ENCODE assay signal across 8 cellular contexts in the genomic region with DNA sequence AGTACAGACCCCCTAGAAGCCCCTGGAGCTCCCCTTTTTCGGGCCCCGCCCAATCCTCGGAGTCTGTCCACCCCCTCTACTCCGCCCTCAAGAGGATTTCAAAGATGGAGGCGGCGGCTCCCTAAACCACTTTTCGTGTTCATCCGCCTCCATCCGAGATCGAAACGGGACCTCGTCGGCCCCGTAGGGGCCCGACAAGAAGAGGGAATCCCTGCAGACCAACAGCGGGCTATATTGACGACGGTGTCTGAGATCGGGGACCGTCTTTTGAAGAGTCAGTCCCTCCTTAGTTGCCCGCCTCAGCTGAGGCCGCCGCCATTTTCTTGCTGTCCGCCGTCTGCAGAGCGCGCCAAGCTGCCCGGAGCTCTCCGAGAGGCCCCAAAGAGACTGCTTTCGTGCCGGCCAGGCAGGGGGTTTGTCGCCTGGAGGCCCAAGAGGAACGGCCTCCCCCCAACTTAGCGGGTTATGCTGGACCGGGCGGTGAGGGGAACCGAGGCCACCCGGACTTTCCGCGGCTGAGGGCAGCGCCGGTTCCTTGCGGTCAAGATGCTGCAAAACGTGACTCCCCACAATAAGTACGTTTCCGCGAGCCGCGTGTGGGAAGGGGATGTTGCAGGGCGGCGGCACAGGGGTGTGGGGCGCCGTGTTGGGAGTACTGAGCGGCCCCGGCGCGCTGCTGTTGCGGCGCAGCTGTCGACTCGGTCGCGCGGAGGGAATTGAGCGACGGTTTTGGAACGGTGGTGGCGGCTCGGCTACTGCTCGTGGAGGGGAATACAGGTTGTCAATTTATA. TPM values are rescaled to one million over a fixed set of nuclear protein-coding genes. Genes with fewer than 3 reads are reported as not detected.
A peak's percentile ranks its signal among the peaks of the same experiment; 100 is the strongest.
DNase-seq lines count a peak whose midpoint lies in the region; ATAC-seq and TF ChIP-seq lines count a peak whose summit lies in the region.

No MANE protein-coding gene starts in this region.

- peak overlapping the region; percentile 97 to 100 (median 99) for H3K27ac ChIP-seq in esophagus muscularis mucosa (replicated peaks in 1 of 4)

- peak; percentile 63 for DNase-seq in GM13976 (ENCODE audit: low spot score)
- peak; percentile 27 for DNase-seq in M059J (ENCODE audit: low read depth)
- DNase-seq in activated CD4-positive, alpha-beta memory T cell treated with anti-CD3 and anti-CD28 coated beads for 36 hours: peak; percentile 61
- no peak for DNase-seq in esophagus muscularis mucosa (ENCODE audit: extremely low spot score)
- DNase-seq in neural crest cell (ENCODE audit: low read depth, low spot score): no peak
- DNase-seq in omental fat pad (ENCODE audit: low spot score): no peak
- DNase-seq in GM10248 (ENCODE audit: extremely low spot score): no peak

- 0% methylated on average over 16 of the region's 70 CpGs for WGBS in esophagus muscularis mucosa

- H3K4me3 ChIP-seq in esophagus muscularis mucosa: peak overlapping the region; percentile 59 to 87 (median 76)

- no peak for TF ChIP-seq EP300 in esophagus muscularis mucosa (IDR thresholded peaks at IDR 0.05)

- ATAC-seq in omental fat pad (ENCODE audit: low FRiP score) (no peak), esophagus mucosa (no peak)

- H3K9me3 ChIP-seq in esophagus muscularis mucosa: no peaks in the 10 kb centered on the region

- TF ChIP-seq CTCF in GM13976 (IDR thresholded peaks at IDR 0.05; ENCODE audit: borderline replicate concordance, control extremely low read depth, extremely low read depth, insufficient read depth, missing control alignments) (no peak), esophagus muscularis mucosa (IDR thresholded peaks at IDR 0.05) (no peak), neural crest cell (conservative IDR thresholded peaks at IDR 0.05) (no peak), omental fat pad (IDR thresholded peaks at IDR 0.05) (no peak), GM10248 (IDR thresholded peaks at IDR 0.05; ENCODE audit: control extremely low read depth, extremely low read depth, low read depth, missing control alignments) (no peak)

- H3K4me1 Mint-ChIP-seq in activated CD4-positive, alpha-beta memory T cell treated with anti-CD3 and anti-CD28 coated beads for 36 hours (ENCODE audit: low read depth): peaks cover 27% of the 10 kb centered on the region
- H3K4me1 Mint-ChIP-seq in neural crest cell: peaks cover 47% of the 10 kb centered on the region

- CTCF ChIA-PET in activated CD4-positive, alpha-beta memory T cell treated with anti-CD3 and anti-CD28 coated beads for 36 hours (lab: Charles Lee): interaction anchor here (0.7 to 16.8 kb wide), 14 partner anchors 12 to 134 kb away, joined by 3 to 267 read pairs (median 10); partner anchors contain the start of genes HLA-DMA, HLA-DMB, PSMB9 and TAP1
- CTCF ChIA-PET in GM10248 (lab: Yijun Ruan, JAX): interaction anchor here (0.7 to 14.8 kb wide), 18 partner anchors 7 to 305 kb away, joined by 3 to 313 read pairs (median 6); partner anchors contain the start of genes HLA-DMA, PSMB9, TAP1 and TAP2

- peaks cover 82% of the 10 kb centered on the region for H3K36me3 Mint-ChIP-seq in activated CD4-positive, alpha-beta memory T cell treated with anti-CD3 and anti-CD28 coated beads for 36 hours
- peaks cover 58% of the 10 kb centered on the region for H3K36me3 Mint-ChIP-seq in neural crest cell (ENCODE audit: low read depth)

- H3K27ac Mint-ChIP-seq in activated CD4-positive, alpha-beta memory T cell treated with anti-CD3 and anti-CD28 coated beads for 36 hours: peak overlapping the region; percentile 99
- H3K27ac Mint-ChIP-seq in neural crest cell (ENCODE audit: unreplicated experiment): peak overlapping the region; percentile 97

- peaks cover 33 to 39% (median 37%) of the 10 kb centered on the region in 4 donors for H3K4me1 ChIP-seq in esophagus muscularis mucosa

- in situ Hi-C loops in GM13976 (cut with MboI; ENCODE audit: low sequenced_read_pairs, unreplicated experiment): no loop called here

- intact Hi-C loops in activated CD4-positive, alpha-beta memory T cell treated with anti-CD3 and anti-CD28 coated beads for 36 hours (cut with micrococcal nuclease): loop anchor here (5.0 to 10.0 kb wide), 3 partner anchors 300 to 998 kb away; partner anchors contain the start of genes AGPAT1, DXO, RNF5 and RPS18
- intact Hi-C loops in esophagus muscularis mucosa (cut with DNase I): no loop called here

- POLR2A ChIA-PET in activated CD4-positive, alpha-beta memory T cell treated with anti-CD3 and anti-CD28 coated beads for 36 hours (lab: Charles Lee): interaction anchor here (0.7 to 10.4 kb wide), 38 partner anchors 9 to 446 kb away, joined by 3 to 133 read pairs (median 6); partner anchors contain the start of genes B3GALT4, HLA-DMA, HLA-DMB and HSD17B8
- POLR2A ChIA-PET in GM10248 (lab: Yijun Ruan, JAX): interaction anchor here (0.5 to 9.8 kb wide), 63 partner anchors 9 to 1145 kb away, joined by 3 to 271 read pairs (median 5); partner anchors contain the start of genes B3GALT4, HLA-DMA, HLA-DMB and HLA-DPA1

- no peak for TF ChIP-seq POLR2A in esophagus muscularis mucosa (IDR thresholded peaks at IDR 0.05; ENCODE audit: low read depth)

- no peaks in the 10 kb centered on the region for H3K9me3 Mint-ChIP-seq in activated CD4-positive, alpha-beta memory T cell treated with anti-CD3 and anti-CD28 coated beads for 36 hours
- no peaks in the 10 kb centered on the region for H3K9me3 Mint-ChIP-seq in neural crest cell

- peak overlapping the region; percentile 98 for H3K4me3 Mint-ChIP-seq in activated CD4-positive, alpha-beta memory T cell treated with anti-CD3 and anti-CD28 coated beads for 36 hours
- peak overlapping the region; percentile 98 for H3K4me3 Mint-ChIP-seq in neural crest cell

- H3K27me3 ChIP-seq in esophagus muscularis mucosa: no peaks in the 10 kb centered on the region

- H3K36me3 ChIP-seq in esophagus muscularis mucosa: peaks cover 28 to 55% (median 44%) of the 10 kb centered on the region in 4 donors

- no peaks in the 10 kb centered on the region for H3K27me3 Mint-ChIP-seq in activated CD4-positive, alpha-beta memory T cell treated with anti-CD3 and anti-CD28 coated beads for 36 hours
- H3K27me3 Mint-ChIP-seq in neural crest cell (ENCODE audit: low read depth): peaks cover 48% of the 10 kb centered on the region

RNA-seq across cellular contexts. Expression of gene BRD2, which starts 4.2 kb away (rescaled TPM):
- 148 and 223 TPM in 2 replicates for total RNA-seq in M059J (2014; rRNA removed; shearing (Covaris generic))
- total RNA-seq in activated CD4-positive, alpha-beta memory T cell treated with anti-CD3 and anti-CD28 coated beads for 36 hours: 100 to 1,000 TPM; 168 to 190 TPM
- total RNA-seq in esophagus muscularis mucosa (100 to 1,000 TPM; 107 to 148 (median 118) TPM), neural crest cell (312 and 329 TPM in 2 replicates), omental fat pad (100 to 1,000 TPM; 133 to 257 (median 154) TPM), esophagus mucosa (99.3 TPM)

RNA-seq across cellular contexts. Expression of gene HLA-DMA, which starts 19.7 kb away (rescaled TPM):
- 11.4 and 12.3 TPM in 2 replicates for total RNA-seq in M059J (2014; rRNA removed; shearing (Covaris generic))
- 10 to 100 TPM in 1 of 2 experiments, 1 to 10 TPM in 1; 9.6 to 10.2 TPM for total RNA-seq in activated CD4-positive, alpha-beta memory T cell treated with anti-CD3 and anti-CD28 coated beads for 36 hours
- total RNA-seq in esophagus muscularis mucosa (10 to 100 TPM; 17.2 to 26.0 (median 21.6) TPM), neural crest cell (0.89 and 1.7 TPM in 2 replicates), omental fat pad (10 to 100 TPM; 27.6 to 81.7 (median 55.7) TPM), esophagus mucosa (16.2 TPM)

RNA-seq across cellular contexts. Expression of gene HLA-DMB, which starts 31.7 kb away (rescaled TPM):
- 5.1 and 8.3 TPM in 2 replicates for total RNA-seq in M059J (2014; rRNA removed; shearing (Covaris generic))
- total RNA-seq in activated CD4-positive, alpha-beta memory T cell treated with anti-CD3 and anti-CD28 coated beads for 36 hours: 1 to 10 TPM; 1.6 to 1.9 TPM
- 10 to 100 TPM in 2 of 4 donors, 1 to 10 TPM in 2; 8.0 to 17.2 (median 11.0) TPM for total RNA-seq in esophagus muscularis mucosa
- total RNA-seq in neural crest cell: 0.59 and 0.63 TPM in 2 replicates
- total RNA-seq in omental fat pad: 10 to 100 TPM; 18.4 to 79.6 (median 35.0) TPM
- 5.5 TPM for total RNA-seq in esophagus mucosa

RNA-seq across cellular contexts. Expression of gene HLA-DOA, which starts 36.8 kb away (rescaled TPM):
- not detected in 2 replicates for total RNA-seq in M059J (2014; rRNA removed; shearing (Covaris generic))
- total RNA-seq in activated CD4-positive, alpha-beta memory T cell treated with anti-CD3 and anti-CD28 coated beads for 36 hours: under 1 TPM; 0.53 to 0.55 TPM
- 10 to 100 TPM in 2 of 4 donors, 1 to 10 TPM in 2; 3.8 to 11.5 (median 8.3) TPM for total RNA-seq in esophagus muscularis mucosa
- total RNA-seq in neural crest cell: 1.7 and 2.8 TPM in 2 replicates
- 10 to 100 TPM in 2 of 4 donors, 1 to 10 TPM in 2; 1.0 to 20.8 (median 6.8) TPM for total RNA-seq in omental fat pad
- 1.4 TPM for total RNA-seq in esophagus mucosa

Comparison
In these comparisons a context has a peak if more than half of its experiments do, and no peak if none do; other contexts are left out.
1. DNase-seq: peak in GM13976 (single experiment), M059J (single experiment) and activated CD4-positive, alpha-beta memory T cell treated with anti-CD3 and anti-CD28 coated beads for 36 hours (single experiment); none in esophagus muscularis mucosa (single experiment), neural crest cell (single experiment), omental fat pad (single experiment) and GM10248 (single experiment).